In genomic region chr18:37238271-37238670, GRCh38 we compare ENCODE assay signal across 21 cellular contexts.
"Had no signal": no experiment of that assay in that cellular context is flagged by ENCODE, and none has a peak within 500 bp of the region (broad histone marks: within the 10 kb centered on the region; RNA-seq: fewer than 3 reads in every experiment).

No MANE protein-coding gene starts in this region.

- H2AFZ ChIP-seq: parathyroid adenoma had no signal

- H3K4me1 ChIP-seq: esophagus muscularis mucosa, foreskin keratinocyte, heart left ventricle, parathyroid adenoma, right lobe of liver, testis, transverse colon had no signal

- H3K79me2 ChIP-seq: parathyroid adenoma had no signal

- H3K36me3 ChIP-seq: esophagus muscularis mucosa, heart left ventricle, right lobe of liver, transverse colon had no signal

- H3K27me3 ChIP-seq: right lobe of liver, testis had no signal

- DNase-seq: activated CD4-positive, alpha-beta T cell treated with anti-CD3 and anti-CD28 coated beads for 36 hours; activated CD4-positive, CD25-positive, alpha-beta regulatory T cell; activated CD8-positive, alpha-beta memory T cell treated with anti-CD3 and anti-CD28 coated beads, Interleukin-2, amount 10 ng/mL, durations not matched to agents 7 days and 5 days; activated CD8-positive, alpha-beta T cell treated with anti-CD3 and anti-CD28 coated beads, Interleukin-2, amount 10 ng/mL, durations not matched to agents 7 days and 5 days; activated effector memory CD4-positive, alpha-beta T cell treated with Interleukin-2 at 50 U/mL for 16 hours; activated naive CD4-positive, alpha-beta T cell treated with Interleukin-2 at 50 U/mL for 16 hours; activated T-cell treated with anti-CD3 and anti-CD28 coated beads, Interleukin-2, amount 50 U/mL, for 48 hours; heart left ventricle; immature natural killer cell; kidney; left colon; midbrain; naive thymus-derived CD4-positive, alpha-beta T cell; stimulated activated CD4-positive, alpha-beta T cell treated with anti-CD3 and anti-CD28 coated beads, Interleukin-2, amount 100 ng/mL, for 48 hours; stimulated activated naive CD8-positive, alpha-beta T cell treated with anti-CD3 and anti-CD28 coated beads, Interleukin-15, Interleukin-2, amounts not matched to agents 100 U/mL and 50 U/mL, for 24 hours; testis; transverse colon had no signal

- H3K27ac ChIP-seq: esophagus muscularis mucosa, foreskin keratinocyte, heart left ventricle, parathyroid adenoma, right lobe of liver, testis, transverse colon had no signal

- H3K4me3 ChIP-seq: esophagus muscularis mucosa, heart left ventricle, right lobe of liver, testis, transverse colon had no signal

- H3K9me3 ChIP-seq: esophagus muscularis mucosa, heart left ventricle, right lobe of liver, testis, transverse colon had no signal
